In genomic region chr12:127425474-127425873, GRCh38 we compare ENCODE assay signal across 20 cellular contexts.
"Had no signal": no experiment of that assay in that cellular context is flagged by ENCODE, and none has a peak within 500 bp of the region (broad histone marks: within the 10 kb centered on the region; RNA-seq: fewer than 3 reads in every experiment).

No MANE protein-coding gene starts in this region.

- H3K36me3 ChIP-seq: esophagus muscularis mucosa, gastroesophageal sphincter, heart left ventricle, left lung, lower lobe of right lung had no signal

- H3K4me1 ChIP-seq: esophagus muscularis mucosa, foreskin keratinocyte, gastroesophageal sphincter, heart left ventricle, left lung, lower lobe of right lung had no signal

- H3K27ac ChIP-seq: coronary artery, dorsolateral prefrontal cortex, esophagus muscularis mucosa, foreskin keratinocyte, gastroesophageal sphincter, heart left ventricle, hepatocyte, left lung, lower lobe of right lung had no signal

- H3K27me3 Mint-ChIP-seq: naive B cell had no signal

- H3K4me1 Mint-ChIP-seq: immature natural killer cell, mesothelial cell of epicardium, naive B cell had no signal

- H3K9me3 Mint-ChIP-seq: mesothelial cell of epicardium had no signal

- H3K27ac Mint-ChIP-seq: immature natural killer cell, mesothelial cell of epicardium, naive B cell had no signal

- H3K4me3 Mint-ChIP-seq: immature natural killer cell, mesothelial cell of epicardium, naive B cell had no signal

- H3K9me3 ChIP-seq: esophagus muscularis mucosa, gastroesophageal sphincter, heart left ventricle, lower lobe of right lung, mucosa of descending colon had no signal

- DNase-seq: dermis blood vessel endothelial cell; dorsolateral prefrontal cortex; effector CD4-positive, alpha-beta T cell; effector memory CD4-positive, alpha-beta T cell; foreskin keratinocyte; heart left ventricle; hypothalamus; immature natural killer cell; left cardiac atrium; left lung; left ventricle myocardium superior; lower lobe of right lung; mesenchymal stem cell; mucosa of descending colon; naive B cell had no signal

- ATAC-seq: foreskin keratinocyte, gastroesophageal sphincter, heart left ventricle, left cardiac atrium, left lung, left ventricle myocardium superior, lower lobe of right lung, mucosa of descending colon had no signal

- H3K4me3 ChIP-seq: coronary artery, dorsolateral prefrontal cortex, esophagus muscularis mucosa, gastroesophageal sphincter, heart left ventricle, hepatocyte, left lung, lower lobe of right lung, mucosa of descending colon had no signal

- H3K27me3 ChIP-seq: foreskin keratinocyte, gastroesophageal sphincter, hepatocyte, left lung had no signal

- H3K36me3 Mint-ChIP-seq: immature natural killer cell, mesothelial cell of epicardium, naive B cell had no signal
